In genomic region chr16:14307059-14307531, GRCh38 we compare ENCODE assay signal across 1 cellular context.
A peak's percentile ranks its signal among the peaks of the same experiment; 100 is the strongest.
TF ChIP-seq lines count a peak whose summit lies in the region.

No MANE protein-coding gene starts in this region.

TF ChIP-seq in HepG2, 621 proteins besides CTCF, POLR2A, EP300 and RAD21 (continued from another document and continues in another):
- no peak for TF ChIP-seq GPBP1L1 (CRISPR knock-in tag; IDR thresholded peaks at IDR 0.05)
- no peak for TF ChIP-seq TAF15 (IDR thresholded peaks at IDR 0.05; ENCODE audit: low read depth, low read length, poor library complexity, severe bottlenecking)
- TF ChIP-seq ZBTB20 (CRISPR knock-in tag; IDR thresholded peaks at IDR 0.05; ENCODE audit: borderline replicate concordance, low read depth): no peak
- TF ChIP-seq ZBTB42 (CRISPR knock-in tag; IDR thresholded peaks at IDR 0.05): no peak
- no peak for TF ChIP-seq IRF2 (CRISPR knock-in tag; IDR thresholded peaks at IDR 0.05)
- no peak for TF ChIP-seq ZNF777 (CRISPR knock-in tag; IDR thresholded peaks at IDR 0.05)
- TF ChIP-seq ZNF615 (CRISPR knock-in tag; IDR thresholded peaks at IDR 0.05; ENCODE audit: borderline replicate concordance): no peak
- no peak for TF ChIP-seq SRSF9 (IDR thresholded peaks at IDR 0.05; ENCODE audit: borderline replicate concordance, insufficient read depth, low read depth, low read length, poor library complexity, severe bottlenecking)
- TF ChIP-seq SP5 (CRISPR knock-in tag; IDR thresholded peaks at IDR 0.05; ENCODE audit: borderline replicate concordance, low read depth): no peak
- no peak for TF ChIP-seq ZNF326 (CRISPR knock-in tag; IDR thresholded peaks at IDR 0.05; ENCODE audit: borderline replicate concordance)
- TF ChIP-seq FOXC1 (CRISPR knock-in tag; IDR thresholded peaks at IDR 0.05; ENCODE audit: borderline replicate concordance): no peak
- TF ChIP-seq BHLHE40 (IDR thresholded peaks at IDR 0.05; ENCODE audit: low read length): no peak
- TF ChIP-seq KMT2B (CRISPR knock-in tag; IDR thresholded peaks at IDR 0.05): no peak
- no peak for TF ChIP-seq SP2 (CRISPR knock-in tag; IDR thresholded peaks at IDR 0.05)
- no peak for TF ChIP-seq ZNF550 (CRISPR knock-in tag; IDR thresholded peaks at IDR 0.05; ENCODE audit: borderline replicate concordance)
- no peak for TF ChIP-seq CBFB (CRISPR knock-in tag; IDR thresholded peaks at IDR 0.05)
- TF ChIP-seq SALL1 (CRISPR knock-in tag; IDR thresholded peaks at IDR 0.05): peak; percentile 7; the same call in 1 of the 2 replicates
- TF ChIP-seq RNF2 (conservative IDR thresholded peaks at IDR 0.05; ENCODE audit: low read depth): no peak
- TF ChIP-seq ATF4 (CRISPR knock-in tag; IDR thresholded peaks at IDR 0.05): no peak
- no peak for TF ChIP-seq HOMEZ (CRISPR knock-in tag; IDR thresholded peaks at IDR 0.05; ENCODE audit: low read depth)
- no peak for TF ChIP-seq ZNF253 (CRISPR knock-in tag; IDR thresholded peaks at IDR 0.05; ENCODE audit: borderline replicate concordance)
- TF ChIP-seq ZNF335 (CRISPR knock-in tag; IDR thresholded peaks at IDR 0.05): no peak
- no peak for TF ChIP-seq ZNF781 (CRISPR knock-in tag; IDR thresholded peaks at IDR 0.05; ENCODE audit: borderline replicate concordance, not compliant biosample characterization)
- TF ChIP-seq IRF9 (CRISPR knock-in tag; IDR thresholded peaks at IDR 0.05; ENCODE audit: borderline replicate concordance): 0 out of 2 replicates have a peak, but pooled peaks have one; percentile 55
- TF ChIP-seq ZNF251 (CRISPR knock-in tag; IDR thresholded peaks at IDR 0.05): 0 out of 2 replicates have a peak, but pooled peaks have one; percentile 45
- no peak for TF ChIP-seq MYNN (CRISPR knock-in tag; IDR thresholded peaks at IDR 0.05; ENCODE audit: low read depth)
- peak; percentile 85 for TF ChIP-seq ZNF687 (CRISPR knock-in tag; IDR thresholded peaks at IDR 0.05)
- no peak for TF ChIP-seq RFXAP (CRISPR knock-in tag; IDR thresholded peaks at IDR 0.05; ENCODE audit: borderline replicate concordance)
- TF ChIP-seq HMGXB3 (CRISPR knock-in tag; IDR thresholded peaks at IDR 0.05; ENCODE audit: borderline replicate concordance): no peak
- no peak for TF ChIP-seq ZNF792 (CRISPR knock-in tag; IDR thresholded peaks at IDR 0.05)
- no peak for TF ChIP-seq ARNT2 (CRISPR knock-in tag; IDR thresholded peaks at IDR 0.05; ENCODE audit: low read depth)
- 0 out of 2 replicates have a peak, but pooled peaks have one; percentile 34 for TF ChIP-seq IRX3 (CRISPR knock-in tag; IDR thresholded peaks at IDR 0.05; ENCODE audit: borderline replicate concordance, low read depth)
- no peak for TF ChIP-seq ZZZ3 (CRISPR knock-in tag; IDR thresholded peaks at IDR 0.05; ENCODE audit: borderline replicate concordance)
- no peak for TF ChIP-seq ATF7 (IDR thresholded peaks at IDR 0.05)
- no peak for TF ChIP-seq ATF7 (CRISPR knock-in tag; IDR thresholded peaks at IDR 0.05)
- TF ChIP-seq ZNF136 (CRISPR knock-in tag; IDR thresholded peaks at IDR 0.05; ENCODE audit: low read depth): no peak
- no peak for TF ChIP-seq HHEX (CRISPR knock-in tag; IDR thresholded peaks at IDR 0.05)
- TF ChIP-seq SNAI1 (CRISPR knock-in tag; IDR thresholded peaks at IDR 0.05; ENCODE audit: borderline replicate concordance): no peak
- TF ChIP-seq MATR3 (CRISPR knock-in tag; IDR thresholded peaks at IDR 0.05): no peak
- TF ChIP-seq STAG1 (CRISPR knock-in tag; IDR thresholded peaks at IDR 0.05): no peak
- TF ChIP-seq ZNF235 (CRISPR knock-in tag; IDR thresholded peaks at IDR 0.05; ENCODE audit: borderline replicate concordance): no peak
- TF ChIP-seq ZBTB37 (CRISPR knock-in tag; IDR thresholded peaks at IDR 0.05): no peak
- no peak for TF ChIP-seq PRMT3 (CRISPR knock-in tag; IDR thresholded peaks at IDR 0.05; ENCODE audit: borderline replicate concordance, low read depth)
- TF ChIP-seq NRL (CRISPR knock-in tag; IDR thresholded peaks at IDR 0.05; ENCODE audit: borderline replicate concordance): no peak
- no peak for TF ChIP-seq HNRNPLL (IDR thresholded peaks at IDR 0.05; ENCODE audit: low read depth, low read length, poor library complexity, severe bottlenecking)
- no peak for TF ChIP-seq FOSL2 (CRISPR knock-in tag; IDR thresholded peaks at IDR 0.05)
- no peak for TF ChIP-seq ZNF724P (CRISPR knock-in tag; IDR thresholded peaks at IDR 0.05; ENCODE audit: borderline replicate concordance)
- no peak for TF ChIP-seq BATF2 (CRISPR knock-in tag; IDR thresholded peaks at IDR 0.05)
- no peak for TF ChIP-seq GLI4 (CRISPR knock-in tag; IDR thresholded peaks at IDR 0.05; ENCODE audit: borderline replicate concordance)
- TF ChIP-seq ZNF691 (CRISPR knock-in tag; IDR thresholded peaks at IDR 0.05; ENCODE audit: borderline replicate concordance, low read depth): no peak
- no peak for TF ChIP-seq NR2F6 (IDR thresholded peaks at IDR 0.05)
- no peak for TF ChIP-seq NR2F6 (CRISPR knock-in tag; IDR thresholded peaks at IDR 0.05)
- TF ChIP-seq ZNF446 (CRISPR knock-in tag; IDR thresholded peaks at IDR 0.05): no peak
- no peak for TF ChIP-seq ZBTB34 (CRISPR knock-in tag; IDR thresholded peaks at IDR 0.05)
